ENCODE assay signal across 6 cellular contexts in the genomic region with DNA sequence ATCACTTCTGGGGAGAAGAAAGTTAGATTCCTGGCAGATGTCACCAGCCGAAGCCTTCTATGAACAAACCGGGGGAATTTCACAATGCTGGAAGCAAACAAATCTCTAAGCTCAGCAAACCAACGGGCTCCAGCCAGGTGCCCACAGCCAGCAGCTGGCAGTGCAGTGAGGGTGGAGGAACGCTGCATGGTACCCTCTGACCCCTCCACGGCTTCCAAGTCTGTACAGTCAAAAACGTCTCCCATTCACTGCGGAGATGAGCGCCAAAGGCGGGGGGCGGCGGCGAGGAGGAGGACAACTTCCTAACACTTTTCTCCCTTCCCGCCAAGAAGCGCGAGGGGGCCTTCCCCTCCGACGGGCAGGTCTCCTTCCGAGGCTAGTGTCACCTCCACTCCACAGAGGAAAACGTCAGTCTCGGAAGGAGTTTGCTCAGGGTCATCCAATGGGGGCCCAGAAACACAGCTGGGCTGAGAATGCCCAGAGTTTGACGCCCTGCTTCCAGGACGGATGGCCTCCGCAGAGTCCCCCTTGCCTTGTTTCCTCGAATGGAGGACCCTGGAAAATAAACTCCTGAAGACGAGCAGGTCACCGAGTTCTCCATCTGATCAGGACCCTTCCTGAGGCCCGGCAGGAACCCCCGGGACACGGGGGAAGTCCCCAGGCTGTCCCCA. TPM values are rescaled to one million over a fixed set of nuclear protein-coding genes. Genes with fewer than 3 reads are reported as not detected.
A peak's percentile ranks its signal among the peaks of the same experiment; 100 is the strongest.
DNase-seq lines count a peak whose midpoint lies in the region; TF ChIP-seq lines count a peak whose summit lies in the region.

No MANE protein-coding gene starts in this region.

- peak in 2 of 5 donors; percentile 31 to 35 for DNase-seq in CD8-positive, alpha-beta memory T cell
- DNase-seq in dorsolateral prefrontal cortex (no peak), prostate gland (ENCODE audit: low spot score) (no peak), DMS79 treated with DMSO at 0.1 percent for 48 hours (lab: John Stamatoyannopoulos, UW) (no peak), NCI-H1105 treated with DMSO at 0.1 percent for 48 hours (lab: John Stamatoyannopoulos, UW) (no peak)

- peaks cover 28 to 55% (median 30%) of the 10 kb centered on the region in 3 donors for H3K4me1 Mint-ChIP-seq in CD8-positive, alpha-beta memory T cell

- 1% methylated on average over 29 of the region's 29 CpGs for WGBS in prostate gland

- no peaks in the 10 kb centered on the region for H3K9me3 ChIP-seq in CD8-positive, alpha-beta memory T cell (ENCODE audit: low read length)
- no peaks in the 10 kb centered on the region for H3K9me3 ChIP-seq in KOPT-K1 (ENCODE audit: insufficient read depth, low read length, poor library complexity, severe bottlenecking)
- no peaks in the 10 kb centered on the region for H3K9me3 ChIP-seq in prostate gland

- H3K36me3 Mint-ChIP-seq in CD8-positive, alpha-beta memory T cell, result peaks cover 0 to 14% (median 0%) of the 10 kb centered on the region in 3 donors

- H3K27me3 ChIP-seq in CD8-positive, alpha-beta memory T cell (ENCODE audit: insufficient read depth, low read length, poor library complexity, severe bottlenecking), result no peaks in the 10 kb centered on the region
- H3K27me3 ChIP-seq in dorsolateral prefrontal cortex, result no peaks in the 10 kb centered on the region
- H3K27me3 ChIP-seq in prostate gland (replicated peaks; ENCODE audit: insufficient read depth), result no peaks in the 10 kb centered on the region

- H3K27ac ChIP-seq in CD8-positive, alpha-beta memory T cell (ENCODE audit: low read depth, low read length), result peak overlapping the region; percentile 79
- H3K27ac ChIP-seq in KOPT-K1 (ENCODE audit: low read depth, low read length, poor library complexity, severe bottlenecking), result peak overlapping the region; percentile 68
- peak overlapping the region in 34 of 59 donors; percentile 9 to 86 (median 66) for H3K27ac ChIP-seq in dorsolateral prefrontal cortex
- H3K27ac ChIP-seq in prostate gland, result peak overlapping the region; percentile 69 to 79

- no peaks in the 10 kb centered on the region for H3K36me3 ChIP-seq in CD8-positive, alpha-beta memory T cell (ENCODE audit: insufficient read depth, low read length)
- H3K36me3 ChIP-seq in KOPT-K1 (ENCODE audit: insufficient read depth, low read length) (peaks cover 29% of the 10 kb centered on the region; the same call in 1 of the 2 replicates), prostate gland (no peaks in the 10 kb centered on the region)

- H3K27ac Mint-ChIP-seq in CD8-positive, alpha-beta memory T cell, result peak overlapping the region; percentile 62 to 97 (median 92)

- POLR2A ChIA-PET in CD8-positive, alpha-beta memory T cell (lab: Charles Lee), result interaction anchor here (0.7 to 1.1 kb wide), 4 partner anchors 15 to 44 kb away, joined by 3 to 4 read pairs (median 4); partner anchors contain the start of gene RPS2

- no peak for TF ChIP-seq CTCF in dorsolateral prefrontal cortex (IDR thresholded peaks at IDR 0.05 in 54 of 56, conservative IDR thresholded peaks at IDR 0.05 in 2 of 56; ENCODE audit: low read depth in 1 of 56, partially characterized antibody in 56 of 56)
- TF ChIP-seq CTCF in prostate gland (IDR thresholded peaks at IDR 0.05), result no peak

- peaks cover 42% of the 10 kb centered on the region for H3K4me1 ChIP-seq in CD8-positive, alpha-beta memory T cell (ENCODE audit: insufficient read depth, low read length)
- peaks cover 29% of the 10 kb centered on the region for H3K4me1 ChIP-seq in prostate gland (replicated peaks)

- no peak for TF ChIP-seq POLR2A in prostate gland (IDR thresholded peaks at IDR 0.05)

- intact Hi-C loops in dorsolateral prefrontal cortex (cut with DNase I) (loop anchor here in 1 of 2 donors (5.0 to 10.0 kb wide), 2 partner anchors 39 to 496 kb away; partner anchors contain the start of genes NTHL1 and TSC2), prostate gland (cut with DNase I) (no loop called here)

- peak overlapping the region; percentile 74 to 93 (median 88) for H3K4me3 Mint-ChIP-seq in CD8-positive, alpha-beta memory T cell

- H3K9me3 Mint-ChIP-seq in CD8-positive, alpha-beta memory T cell, result no peaks in the 10 kb centered on the region

- H3K27me3 Mint-ChIP-seq in CD8-positive, alpha-beta memory T cell, result no peaks in the 10 kb centered on the region

- CTCF ChIA-PET in CD8-positive, alpha-beta memory T cell (lab: Charles Lee), result interaction anchor here (1.2 kb wide), 1 partner anchor 14 kb away, joined by 3 read pairs; no protein-coding TSS in a partner anchor

- H3K4me3 ChIP-seq in CD8-positive, alpha-beta memory T cell (ENCODE audit: low read length), result peak overlapping the region; percentile 69
- H3K4me3 ChIP-seq in dorsolateral prefrontal cortex (peak overlapping the region; percentile 63 to 99 (median 86)), prostate gland (peak overlapping the region; percentile 93 to 96)

RNA-seq across cellular contexts. Expression of gene ZNF598, which starts 0.9 kb away (rescaled TPM):
- total RNA-seq in CD8-positive, alpha-beta memory T cell, result 10 to 100 TPM; 91.8 to 96.6 TPM
- polyA plus RNA-seq in CD8-positive, alpha-beta memory T cell, result 11.3 TPM
- total RNA-seq in dorsolateral prefrontal cortex (10 to 100 TPM; 16.4 to 45.4 (median 29.2) TPM), prostate gland (10 to 100 TPM; 30.7 to 74.3 TPM)

RNA-seq across cellular contexts. Expression of gene NPW, which starts 10.8 kb away (rescaled TPM):
- total RNA-seq in CD8-positive, alpha-beta memory T cell, result 10 to 100 TPM in 1 of 2 experiments, 1 to 10 TPM in 1; 9.4 to 12.5 TPM
- polyA plus RNA-seq in CD8-positive, alpha-beta memory T cell, result not detected
- total RNA-seq in dorsolateral prefrontal cortex (1 to 10 TPM in 45 of 120 experiments, under 1 TPM in 23, not detected in 52; 0.43 to 4.3 (median 1.1) TPM), prostate gland (1 to 10 TPM; 1.8 to 3.6 TPM)

RNA-seq across cellular contexts. Expression of gene NHERF2, which starts 17.9 kb away (rescaled TPM):
- 1 to 10 TPM; 3.0 to 4.1 TPM for total RNA-seq in CD8-positive, alpha-beta memory T cell
- polyA plus RNA-seq in CD8-positive, alpha-beta memory T cell, result 0.51 TPM
- total RNA-seq in dorsolateral prefrontal cortex (100 to 1,000 TPM in 28 of 120 experiments, 10 to 100 TPM in 92; 46.4 to 200 (median 84.6) TPM), prostate gland (100 to 1,000 TPM; 118 to 170 TPM)

RNA-seq across cellular contexts. Expression of gene SYNGR3, which starts 19.0 kb away (rescaled TPM):
- total RNA-seq in CD8-positive, alpha-beta memory T cell, result 1 to 10 TPM; 3.4 to 3.6 TPM
- polyA plus RNA-seq in CD8-positive, alpha-beta memory T cell, result 2.1 TPM
- total RNA-seq in dorsolateral prefrontal cortex (100 to 1,000 TPM in 115 of 120 experiments, 10 to 100 TPM in 5; 51.9 to 210 (median 145) TPM), prostate gland (10 to 100 TPM in 1 of 2 donors, 1 to 10 TPM in 1; 4.0 to 16.1 TPM)

RNA-seq across cellular contexts. Expression of gene GFER, which starts 24.8 kb away (rescaled TPM):
- 10 to 100 TPM; 41.7 to 50.1 TPM for total RNA-seq in CD8-positive, alpha-beta memory T cell
- polyA plus RNA-seq in CD8-positive, alpha-beta memory T cell, result 38.4 TPM
- total RNA-seq in dorsolateral prefrontal cortex (10 to 100 TPM; 14.2 to 39.2 (median 21.8) TPM), prostate gland (10 to 100 TPM; 21.1 to 26.6 TPM)

Comparison
In these comparisons a context has a peak if more than half of its experiments do, and no peak if none do; other contexts are left out.
1. RNA of gene NHERF2, which starts 17.9 kb away (total RNA-seq): 118 to 170 TPM in prostate gland and 46.4 to 200 TPM in dorsolateral prefrontal cortex; 3.0 to 4.1 TPM in CD8-positive, alpha-beta memory T cell; every median in the first group is over 4 times any median in the second.
2. Peak in every context shown above with its lines, with median percentiles within 50 percentile points of each other: H3K27ac ChIP-seq and H3K4me3 ChIP-seq.